In genomic region chr18:78519394-78520062, GRCh38 we compare ENCODE assay signal across 22 cellular contexts.
"Had no signal": no experiment of that assay in that cellular context is flagged by ENCODE, and none has a peak within 500 bp of the region (broad histone marks: within the 10 kb centered on the region; RNA-seq: fewer than 3 reads in every experiment).

No MANE protein-coding gene starts in this region.

- H3K27me3 Mint-ChIP-seq: activated CD4-positive, alpha-beta T cell treated with anti-CD3 and anti-CD28 coated beads, Interleukin-2, amount 10 ng/mL, durations not matched to agents 24 days and 14 days; activated CD8-positive, alpha-beta memory T cell treated with anti-CD3 and anti-CD28 coated beads, Interleukin-2, amount 10 ng/mL, durations not matched to agents 7 days and 5 days; activated naive CD8-positive, alpha-beta T cell had no signal

- DNase-seq: activated CD4-positive, alpha-beta T cell treated with anti-CD3 and anti-CD28 coated beads for 1 hour; activated CD4-positive, alpha-beta T cell treated with anti-CD3 and anti-CD28 coated beads, Interleukin-2, amount 10 ng/mL, durations not matched to agents 24 days and 14 days; activated CD4-positive, alpha-beta T cell treated with anti-CD3 and anti-CD28 coated beads, Interleukin-2, amount 50 U/mL, for 48 hours; activated CD8-positive, alpha-beta memory T cell treated with anti-CD3 and anti-CD28 coated beads, Interleukin-2, amount 10 ng/mL, durations not matched to agents 7 days and 5 days; activated gamma-delta T cell; activated naive CD4-positive, alpha-beta T cell treated with anti-CD3 and anti-CD28 coated beads for 36 hours; activated T-cell treated with anti-CD3 and anti-CD28 coated beads, Interleukin-2, amount 50 U/mL, for 24 hours; amygdala; brain microvascular endothelial cell; Kasumi-1; NCI-H1105 treated with DMSO at 0.1 percent for 48 hours; NCI-H1436 treated with DMSO at 0.1 percent for 48 hours; NCI-H187; NCI-H2081; NCI-H446; PC-3; SHP77 treated with DMSO at 0.1 percent for 48 hours had no signal

- H3K27ac ChIP-seq: brain microvascular endothelial cell had no signal

- H3K36me3 Mint-ChIP-seq: activated CD8-positive, alpha-beta memory T cell treated with anti-CD3 and anti-CD28 coated beads, Interleukin-2, amount 10 ng/mL, durations not matched to agents 7 days and 5 days; activated naive CD8-positive, alpha-beta T cell had no signal

- H3K4me1 Mint-ChIP-seq: activated CD4-positive, alpha-beta T cell treated with anti-CD3 and anti-CD28 coated beads, Interleukin-2, amount 10 ng/mL, durations not matched to agents 24 days and 14 days; activated CD8-positive, alpha-beta memory T cell treated with anti-CD3 and anti-CD28 coated beads, Interleukin-2, amount 10 ng/mL, durations not matched to agents 7 days and 5 days; WTC11 had no signal

- H3K27me3 ChIP-seq: brain microvascular endothelial cell had no signal

- FAIRE-seq: RCC 7860 had no signal

- H3K27ac Mint-ChIP-seq: activated CD4-positive, alpha-beta T cell treated with anti-CD3 and anti-CD28 coated beads, Interleukin-2, amount 10 ng/mL, durations not matched to agents 24 days and 14 days; activated CD8-positive, alpha-beta memory T cell treated with anti-CD3 and anti-CD28 coated beads, Interleukin-2, amount 10 ng/mL, durations not matched to agents 7 days and 5 days; activated naive CD4-positive, alpha-beta T cell treated with anti-CD3 and anti-CD28 coated beads for 36 hours; activated naive CD8-positive, alpha-beta T cell; activated T-cell treated with anti-CD3 and anti-CD28 coated beads, Interleukin-2, amount 50 U/mL, for 24 hours; activated T-helper 1 cell treated with anti-CD3 and anti-CD28 coated beads, Interleukin-12 subunit alpha, Interleukin-12 subunit beta, Interleukin-2, Interleukin-4 antibody, amounts not matched to agents 30 ng/mL and 10 ng/mL and 1 ng/mL, durations not matched to agents 14 hours and 24 hours and 36 hours; T-helper 1 cell treated with Interleukin-12 subunit alpha and Interleukin-12 subunit beta and Interleukin-4 antibody, amounts not matched to agents 30 μg/mL and 1 μg/mL, for 36 hours; WTC11 had no signal

- H3K36me3 ChIP-seq: brain microvascular endothelial cell had no signal

- ATAC-seq: activated CD8-positive, alpha-beta memory T cell treated with anti-CD3 and anti-CD28 coated beads, Interleukin-2, amount 10 ng/mL, durations not matched to agents 7 days and 5 days; PC-3; WTC11 had no signal

- H3K9me3 Mint-ChIP-seq: activated CD4-positive, alpha-beta T cell treated with anti-CD3 and anti-CD28 coated beads, Interleukin-2, amount 10 ng/mL, durations not matched to agents 24 days and 14 days; activated naive CD4-positive, alpha-beta T cell treated with anti-CD3 and anti-CD28 coated beads for 36 hours; activated T-cell treated with anti-CD3 and anti-CD28 coated beads, Interleukin-2, amount 50 U/mL, for 24 hours; T-helper 1 cell treated with Interleukin-12 subunit alpha and Interleukin-12 subunit beta and Interleukin-4 antibody, amounts not matched to agents 30 μg/mL and 1 μg/mL, for 36 hours had no signal

- H3K4me3 Mint-ChIP-seq: activated CD4-positive, alpha-beta T cell treated with anti-CD3 and anti-CD28 coated beads, Interleukin-2, amount 10 ng/mL, durations not matched to agents 24 days and 14 days; activated CD8-positive, alpha-beta memory T cell treated with anti-CD3 and anti-CD28 coated beads, Interleukin-2, amount 10 ng/mL, durations not matched to agents 7 days and 5 days; activated naive CD4-positive, alpha-beta T cell treated with anti-CD3 and anti-CD28 coated beads for 36 hours; activated naive CD8-positive, alpha-beta T cell; activated T-cell treated with anti-CD3 and anti-CD28 coated beads, Interleukin-2, amount 50 U/mL, for 24 hours; activated T-helper 1 cell treated with anti-CD3 and anti-CD28 coated beads, Interleukin-12 subunit alpha, Interleukin-12 subunit beta, Interleukin-2, Interleukin-4 antibody, amounts not matched to agents 30 ng/mL and 10 ng/mL and 1 ng/mL, durations not matched to agents 14 hours and 24 hours and 36 hours; T-helper 1 cell treated with Interleukin-12 subunit alpha and Interleukin-12 subunit beta and Interleukin-4 antibody, amounts not matched to agents 30 μg/mL and 1 μg/mL, for 36 hours; WTC11 had no signal
